ENCODE assay signal across 1 cellular context in the genomic region with DNA sequence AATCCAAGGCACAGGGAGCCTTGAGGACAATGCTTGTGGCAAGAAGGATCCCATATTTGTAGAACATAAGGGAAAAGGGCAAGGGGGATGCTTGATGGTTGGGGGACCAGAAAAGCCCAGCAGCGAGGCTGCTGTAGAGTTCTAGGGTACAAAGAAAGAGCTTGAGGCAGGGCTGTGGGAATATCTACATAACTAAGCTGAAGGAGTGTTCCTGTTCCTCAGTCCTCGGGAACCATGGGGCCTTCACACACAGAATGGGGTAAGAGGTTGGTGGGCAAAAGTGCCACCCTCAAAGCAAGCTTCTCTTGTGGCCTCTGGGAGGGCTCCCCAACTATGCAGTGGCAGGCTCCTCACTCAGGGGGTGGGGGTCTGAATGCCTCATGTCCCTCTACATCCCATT.
TF ChIP-seq lines count a peak whose summit lies in the region.

No MANE protein-coding gene starts in this region.

TF ChIP-seq in SK-N-SH, 30 proteins besides CTCF, POLR2A, EP300 and RAD21 (continued from another document):
- TF ChIP-seq, protein P1, sequence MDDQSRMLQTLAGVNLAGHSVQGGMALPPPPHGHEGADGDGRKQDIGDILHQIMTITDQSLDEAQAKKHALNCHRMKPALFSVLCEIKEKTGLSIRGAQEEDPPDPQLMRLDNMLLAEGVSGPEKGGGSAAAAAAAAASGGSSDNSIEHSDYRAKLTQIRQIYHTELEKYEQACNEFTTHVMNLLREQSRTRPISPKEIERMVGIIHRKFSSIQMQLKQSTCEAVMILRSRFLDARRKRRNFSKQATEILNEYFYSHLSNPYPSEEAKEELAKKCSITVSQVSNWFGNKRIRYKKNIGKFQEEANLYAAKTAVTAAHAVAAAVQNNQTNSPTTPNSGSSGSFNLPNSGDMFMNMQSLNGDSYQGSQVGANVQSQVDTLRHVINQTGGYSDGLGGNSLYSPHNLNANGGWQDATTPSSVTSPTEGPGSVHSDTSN (IDR thresholded peaks at IDR 0.05): no peak
- TF ChIP-seq ELF1 (IDR thresholded peaks at IDR 0.05) (no peak), JUND (IDR thresholded peaks at IDR 0.05) (no peak), TCF12 (IDR thresholded peaks at IDR 0.05) (no peak), GATA2 (CRISPR knock-in tag; IDR thresholded peaks at IDR 0.05) (no peak), SMC3 (IDR thresholded peaks at IDR 0.05; ENCODE audit: low read depth, low read length) (no peak), MXI1 (IDR thresholded peaks at IDR 0.05; ENCODE audit: low read depth, low read length) (no peak), ZBTB33 (IDR thresholded peaks at IDR 0.05; ENCODE audit: borderline replicate concordance, low read depth) (no peak), RXRA (IDR thresholded peaks at IDR 0.05; ENCODE audit: borderline replicate concordance, low read depth) (no peak), TAF1 (IDR thresholded peaks at IDR 0.05; ENCODE audit: borderline replicate concordance, low read depth, low read length) (no peak), FOXM1 (IDR thresholded peaks at IDR 0.05; ENCODE audit: low read depth) (no peak)
- TF ChIP-seq, protein P2, sequence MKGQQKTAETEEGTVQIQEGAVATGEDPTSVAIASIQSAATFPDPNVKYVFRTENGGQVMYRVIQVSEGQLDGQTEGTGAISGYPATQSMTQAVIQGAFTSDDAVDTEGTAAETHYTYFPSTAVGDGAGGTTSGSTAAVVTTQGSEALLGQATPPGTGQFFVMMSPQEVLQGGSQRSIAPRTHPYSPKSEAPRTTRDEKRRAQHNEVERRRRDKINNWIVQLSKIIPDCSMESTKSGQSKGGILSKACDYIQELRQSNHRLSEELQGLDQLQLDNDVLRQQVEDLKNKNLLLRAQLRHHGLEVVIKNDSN (IDR thresholded peaks at IDR 0.05; ENCODE audit: borderline replicate concordance, low read depth): no peak
